In genomic region chr6:10341605-10342004, GRCh38 we compare ENCODE assay signal across 34 cellular contexts.
"Had no signal": no experiment of that assay in that cellular context is flagged by ENCODE, and none has a peak within 500 bp of the region (broad histone marks: within the 10 kb centered on the region; RNA-seq: fewer than 3 reads in every experiment).

No MANE protein-coding gene starts in this region.

- H3K27me3 ChIP-seq: adrenal gland, body of pancreas, foreskin keratinocyte, gastrocnemius medialis had no signal

- H3K4me3 Mint-ChIP-seq: activated CD4-positive, alpha-beta memory T cell treated with anti-CD3 and anti-CD28 coated beads for 36 hours; activated CD4-positive, alpha-beta T cell treated with anti-CD3 and anti-CD28 coated beads for 36 hours; activated CD4-positive, alpha-beta T cell treated with anti-CD3 and anti-CD28 coated beads, Interleukin-2, amount 10 ng/mL, durations not matched to agents 24 days and 14 days; activated CD8-positive, alpha-beta memory T cell treated with anti-CD3 and anti-CD28 coated beads, Interleukin-2, amount 10 ng/mL, durations not matched to agents 7 days and 5 days; activated CD8-positive, alpha-beta T cell treated with anti-CD3 and anti-CD28 coated beads, Interleukin-2, amount 10 ng/mL, durations not matched to agents 7 days and 5 days; activated naive CD4-positive, alpha-beta T cell treated with anti-CD3 and anti-CD28 coated beads for 36 hours; activated naive CD4-positive, alpha-beta T cell treated with anti-CD3 and anti-CD28 coated beads, Interleukin-2, amount 50 U/mL, for 24 hours; activated naive CD8-positive, alpha-beta T cell treated with anti-CD3 and anti-CD28 coated beads for 36 hours; activated naive CD8-positive, alpha-beta T cell treated with anti-CD3 and anti-CD28 coated beads, Interleukin-2, amount 50 U/mL, for 24 hours; activated T-helper 1 cell treated with anti-CD3 and anti-CD28 coated beads, Interleukin-12 subunit alpha, Interleukin-12 subunit beta, Interleukin-2, Interleukin-4 antibody, amounts not matched to agents 30 ng/mL and 10 ng/mL and 1 ng/mL, durations not matched to agents 14 hours and 24 hours and 36 hours; effector memory CD8-positive, alpha-beta T cell had no signal

- H3K27ac ChIP-seq: adrenal gland, body of pancreas, esophagus muscularis mucosa, foreskin keratinocyte, gastrocnemius medialis, heart left ventricle had no signal

- DNase-seq: activated CD4-positive, alpha-beta memory T cell treated with anti-CD3 and anti-CD28 coated beads for 36 hours; activated CD4-positive, alpha-beta T cell treated with anti-CD3 and anti-CD28 coated beads for 36 hours; activated CD4-positive, alpha-beta T cell treated with anti-CD3 and anti-CD28 coated beads, Interleukin-2, amount 10 ng/mL, durations not matched to agents 24 days and 14 days; activated CD4-positive, CD25-positive, alpha-beta regulatory T cell; activated CD4-positive, CD25-positive, alpha-beta regulatory T cell treated with anti-CD3 and anti-CD28 coated beads, Interleukin-2, amount 50 U/mL, for 72 hours; activated CD8-positive, alpha-beta memory T cell treated with anti-CD3 and anti-CD28 coated beads, Interleukin-2, amount 10 ng/mL, durations not matched to agents 7 days and 5 days; activated CD8-positive, alpha-beta memory T cell treated with anti-CD3 and anti-CD28 coated beads, Interleukin-2, amount 50 U/mL, for 4 hours; activated CD8-positive, alpha-beta T cell treated with anti-CD3 and anti-CD28 coated beads, Interleukin-2, amount 10 ng/mL, durations not matched to agents 7 days and 5 days; activated effector memory CD4-positive, alpha-beta T cell treated with anti-CD3 and anti-CD28 coated beads, Interleukin-2, amount 50 U/mL, for 16 hours; activated naive CD4-positive, alpha-beta T cell treated with anti-CD3 and anti-CD28 coated beads for 36 hours; activated naive CD8-positive, alpha-beta T cell treated with anti-CD3 and anti-CD28 coated beads for 36 hours; activated naive CD8-positive, alpha-beta T cell treated with anti-CD3 and anti-CD28 coated beads, Interleukin-2, amount 50 U/mL, for 24 hours; activated T-cell treated with anti-CD3 and anti-CD28 coated beads, Interleukin-2, amount 50 U/mL, for 1 hour; activated T-cell treated with anti-CD3 and anti-CD28 coated beads, Interleukin-2, amount 50 U/mL, for 48 hours; adrenal gland; amygdala; aorta; body of pancreas; caudate nucleus; cortex of kidney; dermis blood vessel endothelial cell; effector CD4-positive, alpha-beta T cell; effector memory CD8-positive, alpha-beta T cell; erythroblast; foreskin keratinocyte; gastrocnemius medialis; glutamatergic neuron; heart left ventricle; T-helper 2 cell had no signal

- FAIRE-seq: colon had no signal

- H3K9me3 ChIP-seq: adrenal gland, body of pancreas, esophagus muscularis mucosa, gastrocnemius medialis, heart left ventricle had no signal

- H3K36me3 Mint-ChIP-seq: activated CD4-positive, alpha-beta memory T cell treated with anti-CD3 and anti-CD28 coated beads for 36 hours; activated CD8-positive, alpha-beta memory T cell treated with anti-CD3 and anti-CD28 coated beads, Interleukin-2, amount 10 ng/mL, durations not matched to agents 7 days and 5 days; activated naive CD4-positive, alpha-beta T cell treated with anti-CD3 and anti-CD28 coated beads, Interleukin-2, amount 50 U/mL, for 24 hours; activated naive CD8-positive, alpha-beta T cell treated with anti-CD3 and anti-CD28 coated beads for 36 hours had no signal

- H3K4me1 ChIP-seq: adrenal gland, body of pancreas, esophagus muscularis mucosa, foreskin keratinocyte, gastrocnemius medialis, heart left ventricle had no signal

- ATAC-seq: activated CD4-positive, alpha-beta T cell treated with anti-CD3 and anti-CD28 coated beads for 36 hours; activated CD8-positive, alpha-beta memory T cell treated with anti-CD3 and anti-CD28 coated beads, Interleukin-2, amount 10 ng/mL, durations not matched to agents 7 days and 5 days; activated CD8-positive, alpha-beta T cell treated with anti-CD3 and anti-CD28 coated beads, Interleukin-2, amount 10 ng/mL, durations not matched to agents 7 days and 5 days; activated naive CD8-positive, alpha-beta T cell treated with anti-CD3 and anti-CD28 coated beads, Interleukin-2, amount 50 U/mL, for 24 hours; body of pancreas; effector memory CD8-positive, alpha-beta T cell; foreskin keratinocyte; gastrocnemius medialis; heart left ventricle had no signal

- H3K9me3 Mint-ChIP-seq: activated CD4-positive, alpha-beta memory T cell treated with anti-CD3 and anti-CD28 coated beads for 36 hours; activated CD4-positive, alpha-beta T cell treated with anti-CD3 and anti-CD28 coated beads, Interleukin-2, amount 10 ng/mL, durations not matched to agents 24 days and 14 days; activated naive CD4-positive, alpha-beta T cell treated with anti-CD3 and anti-CD28 coated beads for 36 hours; activated naive CD4-positive, alpha-beta T cell treated with anti-CD3 and anti-CD28 coated beads, Interleukin-2, amount 50 U/mL, for 24 hours; activated naive CD8-positive, alpha-beta T cell treated with anti-CD3 and anti-CD28 coated beads for 36 hours; activated naive CD8-positive, alpha-beta T cell treated with anti-CD3 and anti-CD28 coated beads, Interleukin-2, amount 50 U/mL, for 24 hours; activated T-helper 1 cell treated with anti-CD3 and anti-CD28 coated beads, Interleukin-12 subunit alpha, Interleukin-12 subunit beta, Interleukin-2, Interleukin-4 antibody, amounts not matched to agents 30 ng/mL and 10 ng/mL and 1 ng/mL, durations not matched to agents 14 hours and 24 hours and 36 hours; activated T-helper 2 cell treated with anti-CD3 and anti-CD28 coated beads, Interferon-gamma antibody, Interleukin-2, Interleukin-4, amounts not matched to agents 10 μg/mL and 5 μg/mL and 100 μg/mL, durations not matched to agents 14 hours and 24 hours and 36 hours had no signal

- H3K36me3 ChIP-seq: adrenal gland, esophagus muscularis mucosa, gastrocnemius medialis, heart left ventricle had no signal

- H3K4me1 Mint-ChIP-seq: activated CD4-positive, alpha-beta T cell treated with anti-CD3 and anti-CD28 coated beads for 36 hours; activated CD4-positive, alpha-beta T cell treated with anti-CD3 and anti-CD28 coated beads, Interleukin-2, amount 10 ng/mL, durations not matched to agents 24 days and 14 days; activated CD8-positive, alpha-beta memory T cell treated with anti-CD3 and anti-CD28 coated beads, Interleukin-2, amount 10 ng/mL, durations not matched to agents 7 days and 5 days; activated naive CD4-positive, alpha-beta T cell treated with anti-CD3 and anti-CD28 coated beads, Interleukin-2, amount 50 U/mL, for 24 hours; activated naive CD8-positive, alpha-beta T cell treated with anti-CD3 and anti-CD28 coated beads for 36 hours; activated naive CD8-positive, alpha-beta T cell treated with anti-CD3 and anti-CD28 coated beads, Interleukin-2, amount 50 U/mL, for 24 hours had no signal

- H3K27ac Mint-ChIP-seq: activated CD4-positive, alpha-beta memory T cell treated with anti-CD3 and anti-CD28 coated beads for 36 hours; activated CD4-positive, alpha-beta T cell treated with anti-CD3 and anti-CD28 coated beads for 36 hours; activated CD4-positive, alpha-beta T cell treated with anti-CD3 and anti-CD28 coated beads, Interleukin-2, amount 10 ng/mL, durations not matched to agents 24 days and 14 days; activated CD8-positive, alpha-beta memory T cell treated with anti-CD3 and anti-CD28 coated beads, Interleukin-2, amount 10 ng/mL, durations not matched to agents 7 days and 5 days; activated CD8-positive, alpha-beta T cell treated with anti-CD3 and anti-CD28 coated beads, Interleukin-2, amount 10 ng/mL, durations not matched to agents 7 days and 5 days; activated naive CD4-positive, alpha-beta T cell treated with anti-CD3 and anti-CD28 coated beads for 36 hours; activated naive CD4-positive, alpha-beta T cell treated with anti-CD3 and anti-CD28 coated beads, Interleukin-2, amount 50 U/mL, for 24 hours; activated naive CD8-positive, alpha-beta T cell treated with anti-CD3 and anti-CD28 coated beads for 36 hours; activated naive CD8-positive, alpha-beta T cell treated with anti-CD3 and anti-CD28 coated beads, Interleukin-2, amount 50 U/mL, for 24 hours; activated T-helper 1 cell treated with anti-CD3 and anti-CD28 coated beads, Interleukin-12 subunit alpha, Interleukin-12 subunit beta, Interleukin-2, Interleukin-4 antibody, amounts not matched to agents 30 ng/mL and 10 ng/mL and 1 ng/mL, durations not matched to agents 14 hours and 24 hours and 36 hours; activated T-helper 2 cell treated with anti-CD3 and anti-CD28 coated beads, Interferon-gamma antibody, Interleukin-2, Interleukin-4, amounts not matched to agents 10 μg/mL and 5 μg/mL and 100 μg/mL, durations not matched to agents 14 hours and 24 hours and 36 hours; effector memory CD8-positive, alpha-beta T cell had no signal

- H3K27me3 Mint-ChIP-seq: activated CD4-positive, alpha-beta T cell treated with anti-CD3 and anti-CD28 coated beads, Interleukin-2, amount 10 ng/mL, durations not matched to agents 24 days and 14 days; activated CD8-positive, alpha-beta memory T cell treated with anti-CD3 and anti-CD28 coated beads, Interleukin-2, amount 10 ng/mL, durations not matched to agents 7 days and 5 days had no signal

- H3K4me3 ChIP-seq: adrenal gland, body of pancreas, esophagus muscularis mucosa, gastrocnemius medialis, heart left ventricle had no signal
